In genomic region chr14:81143793-81144192, GRCh38 we compare ENCODE assay signal across 24 cellular contexts.
"Had no signal": no experiment of that assay in that cellular context is flagged by ENCODE, and none has a peak within 500 bp of the region (broad histone marks: within the 10 kb centered on the region; RNA-seq: fewer than 3 reads in every experiment).

No MANE protein-coding gene starts in this region.

- H3K9ac ChIP-seq: SK-N-SH had no signal

- H3K9me2 ChIP-seq: SK-N-SH had no signal

- H3K4me2 ChIP-seq: SK-N-SH had no signal

- H3K27ac ChIP-seq: RWPE1 had no signal

- H3K4me3 ChIP-seq: MG63 had no signal

- H3K9me3 ChIP-seq: MG63, SK-N-SH had no signal

- H3K27me3 ChIP-seq: MG63 had no signal

- H3K36me3 ChIP-seq: MG63 had no signal

- DNase-seq: KBM-7; MG63; NCI-H1092; NCI-H1105 treated with DMSO at 0.1 percent for 48 hours; NCI-H1417 treated with DMSO at 0.1 percent for 48 hours; NCI-H146; NCI-H1694 treated with DMSO at 0.1 percent for 48 hours; NCI-H1930; NCI-H2081; NCI-H2107; NCI-H2227 treated with DMSO at 0.1 percent for 48 hours; NCI-H446; NCI-H510A; NCI-H524 treated with DMSO at 0.1 percent for 48 hours; NCI-H69; NCI-H774; NK-92 treated with Interleukin-12 subunit alpha and Interleukin-12 subunit beta, amount 100 ng/mL, for 24 hours; PC-3; SHP77; SK-N-SH; SW 1271; T-cell had no signal

- ATAC-seq: Panc1, PC-3, T-cell had no signal
